In genomic region chr3:142576792-142577191, GRCh38 we compare ENCODE assay signal across 1 cellular context.
TF ChIP-seq lines count a peak whose summit lies in the region.

No MANE protein-coding gene starts in this region.

TF ChIP-seq in A549, 52 proteins besides CTCF, POLR2A, EP300 and RAD21 (continued from another document):
- no peak for TF ChIP-seq REST (IDR thresholded peaks at IDR 0.05)
- no peak for TF ChIP-seq RFX5 (IDR thresholded peaks at IDR 0.05)
- TF ChIP-seq HEYL (CRISPR knock-in tag; IDR thresholded peaks at IDR 0.05), result no peak
- TF ChIP-seq USF2 (IDR thresholded peaks at IDR 0.05), result no peak
- TF ChIP-seq ZC3H11A (IDR thresholded peaks at IDR 0.05), result no peak
